10 cellular contexts compared by ENCODE assay signal in the genomic region with DNA sequence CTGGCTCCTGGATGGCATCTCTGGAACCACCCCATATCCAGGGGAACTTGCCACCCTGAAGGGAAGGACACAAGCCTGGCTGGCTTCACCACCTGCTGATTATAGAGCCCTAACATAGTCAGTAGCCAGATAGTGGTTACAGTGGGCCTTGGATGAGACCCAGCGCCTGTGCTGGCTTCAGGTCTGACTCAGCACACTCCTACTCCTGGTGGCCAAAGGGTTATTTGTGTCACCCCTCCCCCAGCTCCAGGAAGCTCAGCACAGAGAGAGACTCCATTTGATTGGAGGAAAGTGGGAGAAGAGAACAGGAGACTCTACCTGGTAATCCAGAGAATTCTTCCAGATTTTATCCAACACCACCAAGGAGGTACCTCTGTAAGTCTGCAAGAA. TPM values are rescaled to one million over a fixed set of nuclear protein-coding genes. Genes with fewer than 3 reads are reported as not detected.
DNase-seq lines count a peak whose midpoint lies in the region; ATAC-seq lines count a peak whose summit lies in the region.
"Had no signal": no experiment of that assay in that cellular context is flagged by ENCODE, and none has a peak within 500 bp of the region (broad histone marks: within the 10 kb centered on the region; RNA-seq: fewer than 3 reads in every experiment).

No MANE protein-coding gene starts in this region.

- H3K36me3 Mint-ChIP-seq in stimulated activated naive B cell treated with anti-CD40 and anti-IgM and Interleukin-4, amounts not matched to agents 10 μg/mL and 1 μg/mL and 100 μg/mL, for 72 hours: peaks cover 47 to 62% of the 10 kb centered on the region in 2 donors

- H3K9me3 ChIP-seq in GM23248 (ENCODE audit: low read depth): no peaks in the 10 kb centered on the region

- H3K79me2 ChIP-seq in GM23248 (ENCODE audit: insufficient read depth): peaks cover 100% of the 10 kb centered on the region

- H3K27me3 ChIP-seq in GM23248 (replicated peaks; ENCODE audit: insufficient read depth): no peaks in the 10 kb centered on the region

- peaks cover 15% of the 10 kb centered on the region for H3F3A ChIP-seq in GM23248 (ENCODE audit: insufficient read depth)

- no peak overlapping the region for H3K9ac ChIP-seq in GM23248

- peak; percentile 74 for DNase-seq in EL
- peak; percentile 61 for DNase-seq in GM23248
- DNase-seq in NCI-H226: peak; percentile 43
- DNase-seq in left ventricle myocardium superior: peak; percentile 56
- DNase-seq in stimulated activated naive B cell treated with anti-CD40 and anti-IgM and Interleukin-4, amounts not matched to agents 10 μg/mL and 1 μg/mL and 100 μg/mL, for 72 hours: no peak
- DNase-seq in activated naive CD4-positive, alpha-beta T cell (lab: John Stamatoyannopoulos, UW): no peak
- DNase-seq in D341Med (ENCODE audit: low spot score): no peak
- no peak for DNase-seq in KG1 (lab: John Stamatoyannopoulos, UW)
- DNase-seq: activated T-cell treated with anti-CD3 and anti-CD28 coated beads, Interleukin-2, amount 50 U/mL, for 48 hours; NCI-H2029 had no signal

- H3K4me3 Mint-ChIP-seq in stimulated activated naive B cell treated with anti-CD40 and anti-IgM and Interleukin-4, amounts not matched to agents 10 μg/mL and 1 μg/mL and 100 μg/mL, for 72 hours: no peak overlapping the region

- in situ Hi-C loops in GM23248 (cut with MboI): no loop called here

- H2AFZ ChIP-seq in GM23248: no peak overlapping the region

- H3K4me1 ChIP-seq in GM23248 (ENCODE audit: insufficient read depth): peaks cover 14% of the 10 kb centered on the region; the same call in 1 of the 2 replicates

- peaks cover 16% of the 10 kb centered on the region for H4K20me1 ChIP-seq in GM23248 (ENCODE audit: insufficient read depth)

- no peaks in the 10 kb centered on the region for H3K27me3 Mint-ChIP-seq in stimulated activated naive B cell treated with anti-CD40 and anti-IgM and Interleukin-4, amounts not matched to agents 10 μg/mL and 1 μg/mL and 100 μg/mL, for 72 hours

- no peak overlapping the region for H3K4me2 ChIP-seq in GM23248 (ENCODE audit: unreplicated experiment)

- 56 to 73% methylated on average over 1 of the region's 1 CpG for WGBS in GM23248 (ENCODE audit: low coverage in 1 of 2, low lambda C conversion rate in 2 of 2, missing lambda C conversion rate in 2 of 2), 2 experiments

- peaks cover 26 to 42% of the 10 kb centered on the region in 2 donors for H3K4me1 Mint-ChIP-seq in stimulated activated naive B cell treated with anti-CD40 and anti-IgM and Interleukin-4, amounts not matched to agents 10 μg/mL and 1 μg/mL and 100 μg/mL, for 72 hours

- H3K27ac ChIP-seq in GM23248: no peak overlapping the region

- intact Hi-C loops in left ventricle myocardium superior (cut with micrococcal nuclease): no loop called here

- no peaks in the 10 kb centered on the region for H3K36me3 ChIP-seq in GM23248 (ENCODE audit: low read depth)

- no peak overlapping the region for H3K4me3 ChIP-seq in GM23248

- no peak overlapping the region for H3K27ac Mint-ChIP-seq in stimulated activated naive B cell treated with anti-CD40 and anti-IgM and Interleukin-4, amounts not matched to agents 10 μg/mL and 1 μg/mL and 100 μg/mL, for 72 hours

- H3K9me2 ChIP-seq in GM23248 (ENCODE audit: insufficient read depth): no peaks in the 10 kb centered on the region

- H3K9me3 Mint-ChIP-seq in stimulated activated naive B cell treated with anti-CD40 and anti-IgM and Interleukin-4, amounts not matched to agents 10 μg/mL and 1 μg/mL and 100 μg/mL, for 72 hours: peaks cover 16 to 24% of the 10 kb centered on the region in 2 donors

- peak; percentile 96 for ATAC-seq in left ventricle myocardium superior
- no peak for ATAC-seq in stimulated activated naive B cell treated with anti-CD40 and anti-IgM and Interleukin-4, amounts not matched to agents 10 μg/mL and 1 μg/mL and 100 μg/mL, for 72 hours (replicated peaks)

RNA-seq across cellular contexts. Expression of a gene that starts 12.8 kb away (rescaled TPM):
- total RNA-seq in GM23248 (2014; rRNA removed; shearing (Covaris generic)): 70.1 and 72.4 TPM in 2 replicates
- 68.3 and 70.6 TPM in 2 replicates for polyA plus RNA-seq in GM23248 (2016; fragmentation: Nextera tagmentation; extraction: Ambion mirVana)
- total RNA-seq in left ventricle myocardium superior: 28.8 TPM

Comparison
In these comparisons a context has a peak if more than half of its experiments do, and no peak if none do; other contexts are left out.
1. DNase-seq: peak in EL (single experiment), GM23248 (single experiment), NCI-H226 (single experiment) and left ventricle myocardium superior (single experiment); none in stimulated activated naive B cell treated with anti-CD40 and anti-IgM and Interleukin-4, amounts not matched to agents 10 μg/mL and 1 μg/mL and 100 μg/mL, for 72 hours (single experiment), activated naive CD4-positive, alpha-beta T cell (0 of 4), D341Med (single experiment) and KG1 (single experiment).